Comparison of ENCODE assay signal across 1 cellular context in the genomic region with DNA sequence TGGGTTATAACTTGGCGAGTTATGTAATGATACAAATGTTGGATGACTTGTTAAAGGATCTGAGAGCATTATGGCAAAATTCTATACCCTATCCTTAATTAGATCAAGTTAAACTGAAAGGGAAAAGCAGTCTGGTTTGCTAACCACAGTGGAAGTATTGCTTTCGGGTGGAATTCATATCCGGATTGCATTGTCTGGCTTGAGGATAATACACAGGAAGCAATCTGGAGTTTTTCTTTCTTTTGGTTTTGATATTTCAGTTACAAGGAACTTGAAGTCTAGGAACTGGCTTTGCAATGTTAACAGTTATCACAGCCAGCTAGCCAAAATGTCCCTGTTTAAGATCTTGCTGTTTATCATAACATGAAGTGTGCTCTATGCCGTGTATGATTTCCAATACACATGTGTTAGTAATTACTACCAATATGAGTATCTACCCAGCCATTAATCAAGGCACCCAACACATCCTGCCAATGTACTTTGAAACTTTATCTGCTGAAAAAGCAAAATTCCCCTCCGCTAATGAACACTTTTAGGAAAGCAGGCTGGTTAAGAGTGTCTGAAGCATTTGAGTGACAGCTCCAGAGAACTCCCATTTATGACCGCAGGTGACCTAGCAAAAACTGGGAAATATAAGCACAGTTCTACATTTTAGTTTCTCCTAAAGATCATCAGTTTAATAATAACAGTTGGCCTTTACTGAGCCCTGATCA.
TF ChIP-seq lines count a peak whose summit lies in the region.

No MANE protein-coding gene starts in this region.

TF ChIP-seq in GM12878, 131 proteins besides CTCF, POLR2A, EP300 and RAD21 (continued from another document):
- TF ChIP-seq, protein P1, sequence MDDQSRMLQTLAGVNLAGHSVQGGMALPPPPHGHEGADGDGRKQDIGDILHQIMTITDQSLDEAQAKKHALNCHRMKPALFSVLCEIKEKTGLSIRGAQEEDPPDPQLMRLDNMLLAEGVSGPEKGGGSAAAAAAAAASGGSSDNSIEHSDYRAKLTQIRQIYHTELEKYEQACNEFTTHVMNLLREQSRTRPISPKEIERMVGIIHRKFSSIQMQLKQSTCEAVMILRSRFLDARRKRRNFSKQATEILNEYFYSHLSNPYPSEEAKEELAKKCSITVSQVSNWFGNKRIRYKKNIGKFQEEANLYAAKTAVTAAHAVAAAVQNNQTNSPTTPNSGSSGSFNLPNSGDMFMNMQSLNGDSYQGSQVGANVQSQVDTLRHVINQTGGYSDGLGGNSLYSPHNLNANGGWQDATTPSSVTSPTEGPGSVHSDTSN (IDR thresholded peaks at IDR 0.05; ENCODE audit: insufficient replicate concordance, low read depth, low read length): peak; percentile 38
- peak in 1 of 2 experiments; percentile 8; a peak in 1 of 4 replicates for TF ChIP-seq IKZF2 (IDR thresholded peaks at IDR 0.05)
TF ChIP-seq in GM12878: peak in this region for 3.
